Comparison of ENCODE assay signal across 1 cellular context in genomic region chr3:15638891-15639262, GRCh38.
TF ChIP-seq lines count a peak whose summit lies in the region.

No MANE protein-coding gene starts in this region.

TF ChIP-seq in GM12878, 131 proteins besides CTCF, POLR2A, EP300 and RAD21 (continued from another document):
- no peak for TF ChIP-seq PML (IDR thresholded peaks at IDR 0.05; ENCODE audit: low read length)
- peak; percentile 80 for TF ChIP-seq RELB (IDR thresholded peaks at IDR 0.05; ENCODE audit: low read depth)
- no peak for TF ChIP-seq PAX5 (IDR thresholded peaks at IDR 0.05; ENCODE audit: borderline replicate concordance, low read depth, low read length)
- TF ChIP-seq GABPA (IDR thresholded peaks at IDR 0.05; ENCODE audit: low read depth), result no peak
- TF ChIP-seq ATF2 (IDR thresholded peaks at IDR 0.05; ENCODE audit: low read length), result peak; percentile 82
- TF ChIP-seq EED (IDR thresholded peaks at IDR 0.05; ENCODE audit: low read depth), result peak; percentile 90
- TF ChIP-seq ZNF592 (IDR thresholded peaks at IDR 0.05), result no peak
- TF ChIP-seq FOXM1 (IDR thresholded peaks at IDR 0.05; ENCODE audit: low read depth, low read length), result peak; percentile 76; the same call in 1 of the 2 replicates
- no peak for TF ChIP-seq NFXL1 (IDR thresholded peaks at IDR 0.05; ENCODE audit: borderline replicate concordance)
- TF ChIP-seq EZH2 (IDR thresholded peaks at IDR 0.05; ENCODE audit: borderline replicate concordance, control insufficient read depth, low read depth, low read length), result no peak
- TF ChIP-seq SPI1 (IDR thresholded peaks at IDR 0.05; ENCODE audit: borderline replicate concordance, insufficient read depth, low read depth, low read length), result no peak
- peak; percentile 93 for TF ChIP-seq NFIC (IDR thresholded peaks at IDR 0.05; ENCODE audit: low read depth, low read length)
- no peak; the same call in 1 of the 2 replicates for TF ChIP-seq NR2F1 (conservative IDR thresholded peaks at IDR 0.05)
- no peak for TF ChIP-seq REST (IDR thresholded peaks at IDR 0.05; ENCODE audit: low read depth, low read length)
- peak; percentile 86 to 87 for TF ChIP-seq IKZF2 (IDR thresholded peaks at IDR 0.05)
- peak; percentile 63 for TF ChIP-seq RELA (IDR thresholded peaks at IDR 0.05; ENCODE audit: borderline replicate concordance, partially characterized antibody)
- TF ChIP-seq JUND (IDR thresholded peaks at IDR 0.05; ENCODE audit: low read depth, low read length), result peak; percentile 35; the same call in 1 of the 2 replicates
- 0 out of 2 replicates have a peak, but pooled peaks have one; percentile 24 for TF ChIP-seq ZNF24 (IDR thresholded peaks at IDR 0.05)
- TF ChIP-seq MXI1 (IDR thresholded peaks at IDR 0.05; ENCODE audit: low read depth, low read length), result no peak
- no peak for TF ChIP-seq ZZZ3 (IDR thresholded peaks at IDR 0.05; ENCODE audit: control insufficient read depth, insufficient read length, low read depth)
TF ChIP-seq in GM12878: peak in this region for 27.
